Comparison of ENCODE assay signal across 1 cellular context in the genomic region with DNA sequence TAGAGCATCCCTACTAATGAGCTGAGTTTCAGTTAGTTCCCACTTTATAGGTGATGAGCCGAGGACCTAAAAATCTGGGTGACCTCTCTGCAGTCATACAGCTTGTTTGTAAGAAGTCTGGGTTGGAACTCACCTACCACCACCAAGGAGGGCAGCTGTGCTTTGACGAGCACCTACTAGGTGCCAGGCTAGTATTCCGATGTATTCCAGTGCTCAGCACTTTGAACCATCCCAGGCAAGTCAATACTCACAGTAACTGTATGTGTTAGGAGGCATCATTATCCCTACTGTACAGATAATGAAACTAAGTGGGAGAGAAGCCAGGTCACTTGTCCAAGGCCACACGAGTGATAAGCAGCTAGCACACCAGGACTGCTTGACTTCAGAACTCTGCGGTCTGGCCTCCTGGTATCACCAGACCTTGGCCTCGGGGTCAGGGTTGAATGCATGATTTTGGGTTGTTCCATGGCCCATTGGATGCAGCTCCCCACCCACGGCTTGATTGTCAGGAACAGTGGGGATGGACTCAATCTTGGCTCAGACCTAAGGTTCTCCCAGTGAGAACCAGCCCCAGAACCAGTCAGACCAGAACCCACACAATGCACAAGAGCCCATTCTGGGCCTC.
TF ChIP-seq lines count a peak whose summit lies in the region.

No MANE protein-coding gene starts in this region.

TF ChIP-seq in HepG2, 621 proteins besides CTCF, POLR2A, EP300 and RAD21 (continued from another document and continues in another):
- TF ChIP-seq AKAP8 (CRISPR knock-in tag; IDR thresholded peaks at IDR 0.05) (peak; percentile 83; the same call in 1 of the 2 replicates), TOPORS (CRISPR knock-in tag; IDR thresholded peaks at IDR 0.05) (no peak), SMC3 (IDR thresholded peaks at IDR 0.05; ENCODE audit: low read length) (no peak), BATF2 (CRISPR knock-in tag; IDR thresholded peaks at IDR 0.05) (no peak), POGK (CRISPR knock-in tag; conservative IDR thresholded peaks at IDR 0.05) (peak; percentile 87; the same call in 1 of the 2 replicates), ATF3 (CRISPR knock-in tag; IDR thresholded peaks at IDR 0.05) (peak; percentile 28; the same call in 1 of the 2 replicates), SOX13 (IDR thresholded peaks at IDR 0.05) (no peak), SOX13 (CRISPR knock-in tag; conservative IDR thresholded peaks at IDR 0.05 in 1 of 2, IDR thresholded peaks at IDR 0.05 in 1 of 2) (peak in 1 of 2 experiments; percentile 90; a peak in 2 of 4 replicates), HNF4G (IDR thresholded peaks at IDR 0.05; ENCODE audit: borderline replicate concordance, low read depth, low read length) (peak; percentile 86), HNF4G (CRISPR knock-in tag; IDR thresholded peaks at IDR 0.05; ENCODE audit: borderline replicate concordance, low read depth) (peak; percentile 91), TEF (CRISPR knock-in tag; IDR thresholded peaks at IDR 0.05) (0 out of 2 replicates have a peak, but pooled peaks have one; percentile 31), SNAPC2 (CRISPR knock-in tag; IDR thresholded peaks at IDR 0.05) (peak; percentile 80; the same call in 1 of the 2 replicates), ZKSCAN5 (CRISPR knock-in tag; IDR thresholded peaks at IDR 0.05) (no peak), ZNF605 (CRISPR knock-in tag; IDR thresholded peaks at IDR 0.05) (peak; percentile 62), ZNF432 (CRISPR knock-in tag; IDR thresholded peaks at IDR 0.05; ENCODE audit: borderline replicate concordance) (no peak), ZSCAN29 (CRISPR knock-in tag; conservative IDR thresholded peaks at IDR 0.05) (peak; percentile 76; the same call in 1 of the 2 replicates), MED1 (CRISPR knock-in tag; IDR thresholded peaks at IDR 0.05) (peak; percentile 88), PPARG (CRISPR knock-in tag; conservative IDR thresholded peaks at IDR 0.05) (peak; percentile 89), HHEX (CRISPR knock-in tag; IDR thresholded peaks at IDR 0.05) (0 out of 2 replicates have a peak, but pooled peaks have one; percentile 30), HBP1 (CRISPR knock-in tag; IDR thresholded peaks at IDR 0.05; ENCODE audit: low read depth) (0 out of 2 replicates have a peak, but pooled peaks have one; percentile 26), NCOA5 (CRISPR knock-in tag; IDR thresholded peaks at IDR 0.05) (no peak), ZNF10 (CRISPR knock-in tag; IDR thresholded peaks at IDR 0.05; ENCODE audit: borderline replicate concordance, low read depth) (no peak), MTF1 (CRISPR knock-in tag; IDR thresholded peaks at IDR 0.05) (no peak), LCORL (IDR thresholded peaks at IDR 0.05) (peak; percentile 69; the same call in 1 of the 2 replicates), LCORL (CRISPR knock-in tag; IDR thresholded peaks at IDR 0.05) (peak; percentile 98)
- TF ChIP-seq, protein P1, sequence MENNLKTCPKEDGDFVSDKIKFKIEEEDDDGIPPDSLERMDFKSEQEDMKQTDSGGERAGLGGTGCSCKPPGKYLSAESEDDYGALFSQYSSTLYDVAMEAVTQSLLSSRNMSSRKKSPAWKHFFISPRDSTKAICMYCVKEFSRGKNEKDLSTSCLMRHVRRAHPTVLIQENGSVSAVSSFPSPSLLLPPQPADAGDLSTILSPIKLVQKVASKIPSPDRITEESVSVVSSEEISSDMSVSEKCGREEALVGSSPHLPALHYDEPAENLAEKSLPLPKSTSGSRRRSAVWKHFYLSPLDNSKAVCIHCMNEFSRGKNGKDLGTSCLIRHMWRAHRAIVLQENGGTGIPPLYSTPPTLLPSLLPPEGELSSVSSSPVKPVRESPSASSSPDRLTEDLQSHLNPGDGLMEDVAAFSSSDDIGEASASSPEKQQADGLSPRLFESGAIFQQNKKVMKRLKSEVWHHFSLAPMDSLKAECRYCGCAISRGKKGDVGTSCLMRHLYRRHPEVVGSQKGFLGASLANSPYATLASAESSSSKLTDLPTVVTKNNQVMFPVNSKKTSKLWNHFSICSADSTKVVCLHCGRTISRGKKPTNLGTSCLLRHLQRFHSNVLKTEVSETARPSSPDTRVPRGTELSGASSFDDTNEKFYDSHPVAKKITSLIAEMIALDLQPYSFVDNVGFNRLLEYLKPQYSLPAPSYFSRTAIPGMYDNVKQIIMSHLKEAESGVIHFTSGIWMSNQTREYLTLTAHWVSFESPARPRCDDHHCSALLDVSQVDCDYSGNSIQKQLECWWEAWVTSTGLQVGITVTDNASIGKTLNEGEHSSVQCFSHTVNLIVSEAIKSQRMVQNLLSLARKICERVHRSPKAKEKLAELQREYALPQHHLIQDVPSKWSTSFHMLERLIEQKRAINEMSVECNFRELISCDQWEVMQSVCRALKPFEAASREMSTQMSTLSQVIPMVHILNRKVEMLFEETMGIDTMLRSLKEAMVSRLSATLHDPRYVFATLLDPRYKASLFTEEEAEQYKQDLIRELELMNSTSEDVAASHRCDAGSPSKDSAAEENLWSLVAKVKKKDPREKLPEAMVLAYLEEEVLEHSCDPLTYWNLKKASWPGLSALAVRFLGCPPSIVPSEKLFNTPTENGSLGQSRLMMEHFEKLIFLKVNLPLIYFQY (CRISPR knock-in tag; IDR thresholded peaks at IDR 0.05; ENCODE audit: borderline replicate concordance) = peak; percentile 80; the same call in 1 of the 2 replicates
- TF ChIP-seq, protein P2, sequence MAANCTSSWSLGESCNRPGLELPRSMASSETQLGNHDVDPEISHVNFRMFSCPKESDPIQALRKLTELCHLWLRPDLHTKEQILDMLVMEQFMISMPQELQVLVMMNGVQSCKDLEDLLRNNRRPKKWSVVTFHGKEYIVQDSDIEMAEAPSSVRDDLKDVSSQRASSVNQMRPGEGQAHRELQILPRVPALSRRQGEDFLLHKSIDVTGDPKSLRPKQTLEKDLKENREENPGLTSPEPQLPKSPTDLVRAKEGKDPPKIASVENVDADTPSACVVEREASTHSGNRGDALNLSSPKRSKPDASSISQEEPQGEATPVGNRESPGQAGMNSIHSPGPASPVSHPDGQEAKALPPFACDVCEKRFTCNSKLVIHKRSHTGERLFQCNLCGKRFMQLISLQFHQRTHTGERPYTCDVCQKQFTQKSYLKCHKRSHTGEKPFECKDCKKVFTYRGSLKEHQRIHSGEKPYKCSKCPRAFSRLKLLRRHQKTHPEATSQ (CRISPR knock-in tag; IDR thresholded peaks at IDR 0.05; ENCODE audit: borderline replicate concordance) = peak; percentile 57; the same call in 1 of the 2 replicates
- TF ChIP-seq, protein P3, sequence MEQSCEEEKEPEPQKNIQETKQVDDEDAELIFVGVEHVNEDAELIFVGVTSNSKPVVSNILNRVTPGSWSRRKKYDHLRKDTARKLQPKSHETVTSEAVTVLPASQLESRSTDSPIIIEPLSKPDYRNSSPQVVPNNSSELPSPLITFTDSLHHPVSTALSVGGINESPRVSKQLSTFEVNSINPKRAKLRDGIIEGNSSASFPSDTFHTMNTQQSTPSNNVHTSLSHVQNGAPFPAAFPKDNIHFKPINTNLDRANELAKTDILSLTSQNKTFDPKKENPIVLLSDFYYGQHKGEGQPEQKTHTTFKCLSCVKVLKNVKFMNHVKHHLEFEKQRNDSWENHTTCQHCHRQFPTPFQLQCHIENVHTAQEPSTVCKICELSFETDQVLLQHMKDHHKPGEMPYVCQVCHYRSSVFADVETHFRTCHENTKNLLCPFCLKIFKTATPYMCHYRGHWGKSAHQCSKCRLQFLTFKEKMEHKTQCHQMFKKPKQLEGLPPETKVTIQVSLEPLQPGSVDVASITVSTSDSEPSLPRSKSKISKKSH (CRISPR knock-in tag; IDR thresholded peaks at IDR 0.05; ENCODE audit: borderline replicate concordance) = no peak
- TF ChIP-seq, protein P4, sequence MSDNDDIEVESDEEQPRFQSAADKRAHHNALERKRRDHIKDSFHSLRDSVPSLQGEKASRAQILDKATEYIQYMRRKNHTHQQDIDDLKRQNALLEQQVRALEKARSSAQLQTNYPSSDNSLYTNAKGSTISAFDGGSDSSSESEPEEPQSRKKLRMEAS (IDR thresholded peaks at IDR 0.05) = peak; percentile 37; the same call in 1 of the 2 replicates
- TF ChIP-seq, protein P5, sequence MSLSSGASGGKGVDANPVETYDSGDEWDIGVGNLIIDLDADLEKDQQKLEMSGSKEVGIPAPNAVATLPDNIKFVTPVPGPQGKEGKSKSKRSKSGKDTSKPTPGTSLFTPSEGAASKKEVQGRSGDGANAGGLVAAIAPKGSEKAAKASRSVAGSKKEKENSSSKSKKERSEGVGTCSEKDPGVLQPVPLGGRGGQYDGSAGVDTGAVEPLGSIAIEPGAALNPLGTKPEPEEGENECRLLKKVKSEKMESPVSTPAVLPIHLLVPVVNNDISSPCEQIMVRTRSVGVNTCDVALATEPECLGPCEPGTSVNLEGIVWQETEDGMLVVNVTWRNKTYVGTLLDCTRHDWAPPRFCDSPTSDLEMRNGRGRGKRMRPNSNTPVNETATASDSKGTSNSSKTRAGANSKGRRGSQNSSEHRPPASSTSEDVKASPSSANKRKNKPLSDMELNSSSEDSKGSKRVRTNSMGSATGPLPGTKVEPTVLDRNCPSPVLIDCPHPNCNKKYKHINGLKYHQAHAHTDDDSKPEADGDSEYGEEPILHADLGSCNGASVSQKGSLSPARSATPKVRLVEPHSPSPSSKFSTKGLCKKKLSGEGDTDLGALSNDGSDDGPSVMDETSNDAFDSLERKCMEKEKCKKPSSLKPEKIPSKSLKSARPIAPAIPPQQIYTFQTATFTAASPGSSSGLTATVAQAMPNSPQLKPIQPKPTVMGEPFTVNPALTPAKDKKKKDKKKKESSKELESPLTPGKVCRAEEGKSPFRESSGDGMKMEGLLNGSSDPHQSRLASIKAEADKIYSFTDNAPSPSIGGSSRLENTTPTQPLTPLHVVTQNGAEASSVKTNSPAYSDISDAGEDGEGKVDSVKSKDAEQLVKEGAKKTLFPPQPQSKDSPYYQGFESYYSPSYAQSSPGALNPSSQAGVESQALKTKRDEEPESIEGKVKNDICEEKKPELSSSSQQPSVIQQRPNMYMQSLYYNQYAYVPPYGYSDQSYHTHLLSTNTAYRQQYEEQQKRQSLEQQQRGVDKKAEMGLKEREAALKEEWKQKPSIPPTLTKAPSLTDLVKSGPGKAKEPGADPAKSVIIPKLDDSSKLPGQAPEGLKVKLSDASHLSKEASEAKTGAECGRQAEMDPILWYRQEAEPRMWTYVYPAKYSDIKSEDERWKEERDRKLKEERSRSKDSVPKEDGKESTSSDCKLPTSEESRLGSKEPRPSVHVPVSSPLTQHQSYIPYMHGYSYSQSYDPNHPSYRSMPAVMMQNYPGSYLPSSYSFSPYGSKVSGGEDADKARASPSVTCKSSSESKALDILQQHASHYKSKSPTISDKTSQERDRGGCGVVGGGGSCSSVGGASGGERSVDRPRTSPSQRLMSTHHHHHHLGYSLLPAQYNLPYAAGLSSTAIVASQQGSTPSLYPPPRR (CRISPR knock-in tag; IDR thresholded peaks at IDR 0.05; ENCODE audit: borderline replicate concordance) = peak; percentile 90
- TF ChIP-seq, protein P6, sequence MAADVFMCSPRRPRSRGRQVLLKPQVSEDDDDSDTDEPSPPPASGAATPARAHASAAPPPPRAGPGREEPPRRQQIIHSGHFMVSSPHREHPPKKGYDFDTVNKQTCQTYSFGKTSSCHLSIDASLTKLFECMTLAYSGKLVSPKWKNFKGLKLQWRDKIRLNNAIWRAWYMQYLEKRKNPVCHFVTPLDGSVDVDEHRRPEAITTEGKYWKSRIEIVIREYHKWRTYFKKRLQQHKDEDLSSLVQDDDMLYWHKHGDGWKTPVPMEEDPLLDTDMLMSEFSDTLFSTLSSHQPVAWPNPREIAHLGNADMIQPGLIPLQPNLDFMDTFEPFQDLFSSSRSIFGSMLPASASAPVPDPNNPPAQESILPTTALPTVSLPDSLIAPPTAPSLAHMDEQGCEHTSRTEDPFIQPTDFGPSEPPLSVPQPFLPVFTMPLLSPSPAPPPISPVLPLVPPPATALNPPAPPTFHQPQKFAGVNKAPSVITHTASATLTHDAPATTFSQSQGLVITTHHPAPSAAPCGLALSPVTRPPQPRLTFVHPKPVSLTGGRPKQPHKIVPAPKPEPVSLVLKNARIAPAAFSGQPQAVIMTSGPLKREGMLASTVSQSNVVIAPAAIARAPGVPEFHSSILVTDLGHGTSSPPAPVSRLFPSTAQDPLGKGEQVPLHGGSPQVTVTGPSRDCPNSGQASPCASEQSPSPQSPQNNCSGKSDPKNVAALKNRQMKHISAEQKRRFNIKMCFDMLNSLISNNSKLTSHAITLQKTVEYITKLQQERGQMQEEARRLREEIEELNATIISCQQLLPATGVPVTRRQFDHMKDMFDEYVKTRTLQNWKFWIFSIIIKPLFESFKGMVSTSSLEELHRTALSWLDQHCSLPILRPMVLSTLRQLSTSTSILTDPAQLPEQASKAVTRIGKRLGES (CRISPR knock-in tag; IDR thresholded peaks at IDR 0.05; ENCODE audit: borderline replicate concordance) = no peak
